In genomic region chr18:9101730-9102390, GRCh38 we compare ENCODE assay signal across 2 cellular contexts.
TF ChIP-seq lines count a peak whose summit lies in the region.

No MANE protein-coding gene starts in this region.

TF ChIP-seq in IMR-90, 13 proteins besides CTCF, POLR2A, EP300 and RAD21:
- TF ChIP-seq, protein P1, sequence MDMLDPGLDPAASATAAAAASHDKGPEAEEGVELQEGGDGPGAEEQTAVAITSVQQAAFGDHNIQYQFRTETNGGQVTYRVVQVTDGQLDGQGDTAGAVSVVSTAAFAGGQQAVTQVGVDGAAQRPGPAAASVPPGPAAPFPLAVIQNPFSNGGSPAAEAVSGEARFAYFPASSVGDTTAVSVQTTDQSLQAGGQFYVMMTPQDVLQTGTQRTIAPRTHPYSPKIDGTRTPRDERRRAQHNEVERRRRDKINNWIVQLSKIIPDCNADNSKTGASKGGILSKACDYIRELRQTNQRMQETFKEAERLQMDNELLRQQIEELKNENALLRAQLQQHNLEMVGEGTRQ (IDR thresholded peaks at IDR 0.05; ENCODE audit: low read depth, low read length) = no peak
- TF ChIP-seq BHLHE40 (IDR thresholded peaks at IDR 0.05; ENCODE audit: low read depth, low read length) = no peak
- TF ChIP-seq, protein P2, sequence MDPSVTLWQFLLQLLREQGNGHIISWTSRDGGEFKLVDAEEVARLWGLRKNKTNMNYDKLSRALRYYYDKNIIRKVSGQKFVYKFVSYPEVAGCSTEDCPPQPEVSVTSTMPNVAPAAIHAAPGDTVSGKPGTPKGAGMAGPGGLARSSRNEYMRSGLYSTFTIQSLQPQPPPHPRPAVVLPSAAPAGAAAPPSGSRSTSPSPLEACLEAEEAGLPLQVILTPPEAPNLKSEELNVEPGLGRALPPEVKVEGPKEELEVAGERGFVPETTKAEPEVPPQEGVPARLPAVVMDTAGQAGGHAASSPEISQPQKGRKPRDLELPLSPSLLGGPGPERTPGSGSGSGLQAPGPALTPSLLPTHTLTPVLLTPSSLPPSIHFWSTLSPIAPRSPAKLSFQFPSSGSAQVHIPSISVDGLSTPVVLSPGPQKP (IDR thresholded peaks at IDR 0.05; ENCODE audit: borderline replicate concordance, low read depth, low read length) = no peak
- TF ChIP-seq CEBPB (IDR thresholded peaks at IDR 0.05; ENCODE audit: low read depth, low read length) = no peak
- TF ChIP-seq RCOR1 (IDR thresholded peaks at IDR 0.05; ENCODE audit: insufficient replicate concordance, low read length) = no peak
- no peak for TF ChIP-seq SMC3 (IDR thresholded peaks at IDR 0.05; ENCODE audit: low read depth, low read length)
- TF ChIP-seq CHD1 (IDR thresholded peaks at IDR 0.05; ENCODE audit: low read depth, low read length) = no peak

TF ChIP-seq in SK-N-SH treated with all-trans-retinoic acid at 6 μM for 48 hours, 23 proteins besides CTCF, POLR2A, EP300 and RAD21:
- TF ChIP-seq ZNF8 (CRISPR knock-in tag; IDR thresholded peaks at IDR 0.05) = no peak
- TF ChIP-seq RARB (CRISPR knock-in tag; IDR thresholded peaks at IDR 0.05) = no peak
- TF ChIP-seq ZNF70 (CRISPR knock-in tag; IDR thresholded peaks at IDR 0.05) = no peak
- no peak for TF ChIP-seq ZC3H10 (CRISPR knock-in tag; IDR thresholded peaks at IDR 0.05)
- TF ChIP-seq ZFP30 (CRISPR knock-in tag; IDR thresholded peaks at IDR 0.05) = no peak
- TF ChIP-seq GLIS3 (CRISPR knock-in tag; IDR thresholded peaks at IDR 0.05) = no peak
- TF ChIP-seq ISL1 (CRISPR knock-in tag; IDR thresholded peaks at IDR 0.05) = no peak
- TF ChIP-seq CSDC2 (CRISPR knock-in tag; IDR thresholded peaks at IDR 0.05) = no peak
- TF ChIP-seq ZNF565 (CRISPR knock-in tag; conservative IDR thresholded peaks at IDR 0.05; ENCODE audit: low read depth) = no peak
- no peak for TF ChIP-seq TOX (CRISPR knock-in tag; IDR thresholded peaks at IDR 0.05; ENCODE audit: borderline replicate concordance)
- no peak for TF ChIP-seq SNAI2 (CRISPR knock-in tag; IDR thresholded peaks at IDR 0.05)
- TF ChIP-seq ARNTL (CRISPR knock-in tag; IDR thresholded peaks at IDR 0.05; ENCODE audit: borderline replicate concordance, low read depth) = no peak
- TF ChIP-seq, protein P3, sequence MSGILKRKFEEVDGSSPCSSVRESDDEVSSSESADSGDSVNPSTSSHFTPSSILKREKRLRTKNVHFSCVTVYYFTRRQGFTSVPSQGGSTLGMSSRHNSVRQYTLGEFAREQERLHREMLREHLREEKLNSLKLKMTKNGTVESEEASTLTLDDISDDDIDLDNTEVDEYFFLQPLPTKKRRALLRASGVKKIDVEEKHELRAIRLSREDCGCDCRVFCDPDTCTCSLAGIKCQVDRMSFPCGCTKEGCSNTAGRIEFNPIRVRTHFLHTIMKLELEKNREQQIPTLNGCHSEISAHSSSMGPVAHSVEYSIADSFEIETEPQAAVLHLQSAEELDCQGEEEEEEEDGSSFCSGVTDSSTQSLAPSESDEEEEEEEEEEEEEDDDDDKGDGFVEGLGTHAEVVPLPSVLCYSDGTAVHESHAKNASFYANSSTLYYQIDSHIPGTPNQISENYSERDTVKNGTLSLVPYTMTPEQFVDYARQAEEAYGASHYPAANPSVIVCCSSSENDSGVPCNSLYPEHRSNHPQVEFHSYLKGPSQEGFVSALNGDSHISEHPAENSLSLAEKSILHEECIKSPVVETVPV (CRISPR knock-in tag; IDR thresholded peaks at IDR 0.05) = no peak
- TF ChIP-seq ZFP3 (CRISPR knock-in tag; IDR thresholded peaks at IDR 0.05) = no peak
- TF ChIP-seq POU6F1 (CRISPR knock-in tag; IDR thresholded peaks at IDR 0.05; ENCODE audit: borderline replicate concordance, low read depth) = no peak
- no peak for TF ChIP-seq BACH2 (CRISPR knock-in tag; IDR thresholded peaks at IDR 0.05; ENCODE audit: borderline replicate concordance)
